In genomic region chr9:70917277-70917676, GRCh38 we compare ENCODE assay signal across 3 cellular contexts.
"Had no signal": no experiment of that assay in that cellular context is flagged by ENCODE, and none has a peak within 500 bp of the region (broad histone marks: within the 10 kb centered on the region; RNA-seq: fewer than 3 reads in every experiment).

No MANE protein-coding gene starts in this region.

- H3K4me3 ChIP-seq: GM12878 had no signal

- DNase-seq: GDM1, GF-D8 had no signal
